1 cellular context compared by ENCODE assay signal in genomic region chr6:70547313-70547712, GRCh38.
TF ChIP-seq lines count a peak whose summit lies in the region.

No MANE protein-coding gene starts in this region.

TF ChIP-seq in GM23338, 12 proteins besides CTCF, POLR2A, EP300 and RAD21 (continued from another document):
- TF ChIP-seq ZNF462 (CRISPR knock-in tag; IDR thresholded peaks at IDR 0.05) (no peak), ETS1 (IDR thresholded peaks at IDR 0.05) (no peak), POLR2AphosphoS5 (IDR thresholded peaks at IDR 0.05; ENCODE audit: low read depth) (no peak), CREB1 (CRISPR knock-in tag; IDR thresholded peaks at IDR 0.05; ENCODE audit: low read depth) (no peak)
